Comparison of ENCODE assay signal across 8 cellular contexts in the genomic region with DNA sequence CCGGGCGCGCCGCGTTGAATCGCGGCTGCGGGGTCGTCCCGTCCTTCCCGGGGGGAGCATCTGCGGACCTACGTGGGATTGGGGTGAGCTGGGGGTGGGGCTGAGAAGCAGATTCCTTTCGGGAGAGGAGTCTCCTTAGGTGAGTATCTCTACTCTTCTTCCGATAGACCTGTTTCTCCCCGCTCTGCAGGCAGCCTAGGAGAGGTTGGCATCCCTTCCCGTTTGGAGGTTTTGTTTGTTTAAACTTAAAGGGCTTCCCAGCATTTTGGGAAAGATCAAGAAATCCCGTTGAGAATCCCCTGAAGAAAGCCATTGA. TPM values are rescaled to one million over a fixed set of nuclear protein-coding genes. Genes with fewer than 3 reads are reported as not detected.
A peak's percentile ranks its signal among the peaks of the same experiment; 100 is the strongest.
DNase-seq lines count a peak whose midpoint lies in the region; ATAC-seq and TF ChIP-seq lines count a peak whose summit lies in the region.

No MANE protein-coding gene starts in this region.

- peaks cover 5% of the 10 kb centered on the region for H3K36me3 Mint-ChIP-seq in activated CD8-positive, alpha-beta T cell treated with anti-CD3 and anti-CD28 coated beads for 36 hours (ENCODE audit: low read depth)

- peak overlapping the region; percentile 86 for H3K4me3 Mint-ChIP-seq in activated CD8-positive, alpha-beta T cell treated with anti-CD3 and anti-CD28 coated beads for 36 hours

- no peak for ATAC-seq in activated CD8-positive, alpha-beta T cell treated with anti-CD3 and anti-CD28 coated beads for 36 hours
- ATAC-seq in HG02885 (IDR thresholded peaks at IDR 0.05; ENCODE audit: poor library complexity, unreplicated experiment): no peak

- intact Hi-C loops in activated CD8-positive, alpha-beta T cell treated with anti-CD3 and anti-CD28 coated beads for 36 hours (cut with micrococcal nuclease): no loop called here

- H3K9me3 Mint-ChIP-seq in activated CD8-positive, alpha-beta T cell treated with anti-CD3 and anti-CD28 coated beads for 36 hours: no peaks in the 10 kb centered on the region

- H3K4me3 ChIP-seq in iPS-20b (ENCODE audit: low read length) (peak overlapping the region; percentile 97), stomach smooth muscle (ENCODE audit: low read length in 2 of 2) (peak overlapping the region; percentile 94 to 99)

- peaks cover 17% of the 10 kb centered on the region for H3K4me1 Mint-ChIP-seq in activated CD8-positive, alpha-beta T cell treated with anti-CD3 and anti-CD28 coated beads for 36 hours (ENCODE audit: low read depth)

- no peaks in the 10 kb centered on the region for H3K27me3 Mint-ChIP-seq in activated CD8-positive, alpha-beta T cell treated with anti-CD3 and anti-CD28 coated beads for 36 hours

- H3K27me3 ChIP-seq in iPS-20b (ENCODE audit: insufficient read depth, low read length): no peaks in the 10 kb centered on the region
- H3K27me3 ChIP-seq in stomach smooth muscle (ENCODE audit: control insufficient read depth in 1 of 2, insufficient read depth in 2 of 2, low read length in 2 of 2): no peaks in the 10 kb centered on the region

- peak; percentile 33 for DNase-seq in NCI-H345 treated with DMSO at 0.1 percent for 48 hours (lab: John Stamatoyannopoulos, UW; ENCODE audit: unreplicated experiment)
- DNase-seq in NCI-H345 (lab: John Stamatoyannopoulos, UW): no peak
- DNase-seq in activated CD8-positive, alpha-beta T cell treated with anti-CD3 and anti-CD28 coated beads for 36 hours: no peak
- DNase-seq in NCI-H2081 treated with DMSO at 0.1 percent for 48 hours (lab: John Stamatoyannopoulos, UW): no peak
- DNase-seq in activated CD8-positive, alpha-beta memory T cell treated with anti-CD3 and anti-CD28 coated beads for 24 hours: no peak

- peaks cover 51% of the 10 kb centered on the region for H3K36me3 ChIP-seq in iPS-20b (ENCODE audit: insufficient read depth, low read depth, low read length)
- H3K36me3 ChIP-seq in stomach smooth muscle (ENCODE audit: control insufficient read depth in 2 of 2, insufficient read depth in 2 of 2, low read length in 2 of 2): peaks cover 0 to 8% of the 10 kb centered on the region in 2 donors

- H3K9ac ChIP-seq in iPS-20b (ENCODE audit: low read depth, low read length) (peak overlapping the region; percentile 86; the same call in 1 of the 2 replicates), stomach smooth muscle (ENCODE audit: low read length in 2 of 2) (peak overlapping the region; percentile 80 to 87)

- H3K27ac ChIP-seq in iPS-20b (ENCODE audit: low read length): no peak overlapping the region
- H3K27ac ChIP-seq in stomach smooth muscle (ENCODE audit: low read length): peak overlapping the region; percentile 78

- H3K9me3 ChIP-seq in iPS-20b (ENCODE audit: insufficient read depth, low read depth, low read length) (no peaks in the 10 kb centered on the region), stomach smooth muscle (ENCODE audit: control insufficient read depth in 2 of 2, low read length in 2 of 2) (no peaks in the 10 kb centered on the region)

- TF ChIP-seq CTCF in activated CD8-positive, alpha-beta T cell treated with anti-CD3 and anti-CD28 coated beads for 36 hours (IDR thresholded peaks at IDR 0.05): no peak

- H3K4me1 ChIP-seq in iPS-20b (ENCODE audit: insufficient read depth, low read length) (peaks cover 6% of the 10 kb centered on the region; the same call in 1 of the 2 replicates), stomach smooth muscle (ENCODE audit: control insufficient read depth, insufficient read depth, low read length) (peaks cover 7% of the 10 kb centered on the region)

- POLR2A ChIA-PET in activated CD8-positive, alpha-beta T cell treated with anti-CD3 and anti-CD28 coated beads for 36 hours (lab: Charles Lee): interaction anchor here (1.4 kb wide), 1 partner anchor 12 kb away, joined by 4 read pairs; no protein-coding TSS in a partner anchor

- peak overlapping the region; percentile 91 for H3K27ac Mint-ChIP-seq in activated CD8-positive, alpha-beta T cell treated with anti-CD3 and anti-CD28 coated beads for 36 hours

- CTCF ChIA-PET in activated CD8-positive, alpha-beta T cell treated with anti-CD3 and anti-CD28 coated beads for 36 hours (lab: Charles Lee): interaction anchor here (1.4 to 13.1 kb wide), 3 partner anchors 10 to 101 kb away, joined by 3 to 281 read pairs (median 13); a partner anchor contains a TSS

RNA-seq across cellular contexts. Expression of a gene that starts 0.4 kb away (rescaled TPM):
- 10 to 100 TPM; 23.6 to 27.2 TPM for total RNA-seq in activated CD8-positive, alpha-beta T cell treated with anti-CD3 and anti-CD28 coated beads for 36 hours

RNA-seq across cellular contexts. Expression of a gene that starts 0.8 kb away (rescaled TPM):
- total RNA-seq in activated CD8-positive, alpha-beta T cell treated with anti-CD3 and anti-CD28 coated beads for 36 hours: 10 to 100 TPM; 13.4 to 14.9 TPM
